In the genomic region with DNA sequence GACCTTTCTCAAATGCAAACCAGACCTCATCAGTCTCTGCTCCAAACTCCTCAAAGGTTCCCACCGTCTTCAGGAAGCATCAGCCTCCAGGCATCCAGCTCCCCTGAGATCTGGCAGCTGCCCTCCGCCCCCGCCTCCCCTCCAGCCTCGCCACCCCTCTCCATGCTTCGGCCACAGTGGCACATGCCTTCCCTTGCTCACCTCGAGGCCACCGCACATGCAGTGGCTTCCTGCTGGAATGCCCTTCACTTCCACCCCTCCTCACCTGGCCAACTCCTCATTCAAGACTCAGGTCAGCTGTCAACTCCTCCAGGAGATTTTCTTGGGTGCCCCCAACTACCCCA, we compare ENCODE assay signal across 18 cellular contexts. TPM values are rescaled to one million over a fixed set of nuclear protein-coding genes. Genes with fewer than 3 reads are reported as not detected.
A peak's percentile ranks its signal among the peaks of the same experiment; 100 is the strongest.
DNase-seq lines count a peak whose midpoint lies in the region; ATAC-seq and TF ChIP-seq lines count a peak whose summit lies in the region.
"Had no signal": no experiment of that assay in that cellular context is flagged by ENCODE, and none has a peak within 500 bp of the region (broad histone marks: within the 10 kb centered on the region; RNA-seq: fewer than 3 reads in every experiment).

No MANE protein-coding gene starts in this region.

- H3K27me3 ChIP-seq in esophagus squamous epithelium (no peaks in the 10 kb centered on the region), neural progenitor cell (no peaks in the 10 kb centered on the region), thoracic aorta (replicated peaks; ENCODE audit: insufficient read depth) (no peaks in the 10 kb centered on the region)
- H3K27me3 ChIP-seq: BE2C had no signal

- H3K4me3 ChIP-seq in esophagus squamous epithelium (no peak overlapping the region), neural progenitor cell (no peak overlapping the region), thoracic aorta (no peak overlapping the region)

- TF ChIP-seq CTCF in brain (conservative IDR thresholded peaks at IDR 0.05) (no peak), esophagus squamous epithelium (IDR thresholded peaks at IDR 0.05) (no peak), neural progenitor cell (IDR thresholded peaks at IDR 0.05) (no peak), thoracic aorta (IDR thresholded peaks at IDR 0.05) (no peak)

- H3K36me3 ChIP-seq in esophagus squamous epithelium: no peaks in the 10 kb centered on the region
- H3K36me3 ChIP-seq in neural progenitor cell: no peaks in the 10 kb centered on the region
- H3K36me3 ChIP-seq in thoracic aorta: peaks cover 12% of the 10 kb centered on the region
- H3K36me3 ChIP-seq: BE2C had no signal

- H3K9me3 ChIP-seq in esophagus squamous epithelium (peaks cover 0 to 25% (median 4%) of the 10 kb centered on the region in 3 donors), neural progenitor cell (ENCODE audit: low read depth) (peaks cover 10% of the 10 kb centered on the region), thoracic aorta (peaks cover 10% of the 10 kb centered on the region)

- peaks cover 16% of the 10 kb centered on the region for H3K36me3 Mint-ChIP-seq in brain
- H3K36me3 Mint-ChIP-seq in neural progenitor cell: peaks cover 6% of the 10 kb centered on the region
- H3K36me3 Mint-ChIP-seq in activated T-helper 2 cell treated with anti-CD3 and anti-CD28 coated beads, Interferon-gamma antibody, Interleukin-2, Interleukin-4, amounts not matched to agents 10 μg/mL and 5 μg/mL and 100 μg/mL, durations not matched to agents 14 hours and 24 hours and 36 hours (ENCODE audit: low read depth): no peaks in the 10 kb centered on the region

- H3K4me3 Mint-ChIP-seq in brain: peak overlapping the region in 1 of 5 experiments; percentile 22
- H3K4me3 Mint-ChIP-seq in neural progenitor cell: no peak overlapping the region
- H3K4me3 Mint-ChIP-seq in activated T-helper 2 cell treated with anti-CD3 and anti-CD28 coated beads, Interferon-gamma antibody, Interleukin-2, Interleukin-4, amounts not matched to agents 10 μg/mL and 5 μg/mL and 100 μg/mL, durations not matched to agents 14 hours and 24 hours and 36 hours (ENCODE audit: low read depth): no peak overlapping the region
- H3K4me3 Mint-ChIP-seq: CD4-positive, alpha-beta memory T cell had no signal

- no peaks in the 10 kb centered on the region for H3K27me3 Mint-ChIP-seq in brain
- peaks cover 11% of the 10 kb centered on the region for H3K27me3 Mint-ChIP-seq in neural progenitor cell (ENCODE audit: insufficient read depth, low read depth)
- peaks cover 2% of the 10 kb centered on the region for H3K27me3 Mint-ChIP-seq in activated T-helper 2 cell treated with anti-CD3 and anti-CD28 coated beads, Interferon-gamma antibody, Interleukin-2, Interleukin-4, amounts not matched to agents 10 μg/mL and 5 μg/mL and 100 μg/mL, durations not matched to agents 14 hours and 24 hours and 36 hours (ENCODE audit: low read depth)

- H3K9ac ChIP-seq in neural progenitor cell: no peak overlapping the region
- H3K9ac ChIP-seq: KMS-11 had no signal

- H3K4me2 ChIP-seq in neural progenitor cell: no peak overlapping the region
- H3K4me2 ChIP-seq: KMS-11 had no signal

- no peak for TF ChIP-seq POLR2A in esophagus squamous epithelium (IDR thresholded peaks at IDR 0.05)

- intact Hi-C loops in esophagus squamous epithelium (cut with DNase I): no loop called here
- intact Hi-C loops in activated T-helper 2 cell treated with anti-CD3 and anti-CD28 coated beads, Interferon-gamma antibody, Interleukin-2, Interleukin-4, amounts not matched to agents 10 μg/mL and 5 μg/mL and 100 μg/mL, durations not matched to agents 14 hours and 24 hours and 36 hours (cut with micrococcal nuclease): no loop called here

- H3K27ac Mint-ChIP-seq in brain (peak overlapping the region in 3 of 5 experiments; percentile 3 to 86 (median 85)), neural progenitor cell (peak overlapping the region; percentile 78)
- no peak overlapping the region for H3K27ac Mint-ChIP-seq in activated T-helper 2 cell treated with anti-CD3 and anti-CD28 coated beads, Interferon-gamma antibody, Interleukin-2, Interleukin-4, amounts not matched to agents 10 μg/mL and 5 μg/mL and 100 μg/mL, durations not matched to agents 14 hours and 24 hours and 36 hours
- H3K27ac Mint-ChIP-seq: CD4-positive, alpha-beta memory T cell had no signal

- H3F3A ChIP-seq in neural progenitor cell (ENCODE audit: low read depth): no peaks in the 10 kb centered on the region

- H4K20me1 ChIP-seq in neural progenitor cell (ENCODE audit: low read depth): no peaks in the 10 kb centered on the region

- H3K4me1 Mint-ChIP-seq in brain (peaks cover 17% of the 10 kb centered on the region), neural progenitor cell (peaks cover 8% of the 10 kb centered on the region)
- no peaks in the 10 kb centered on the region for H3K4me1 Mint-ChIP-seq in activated T-helper 2 cell treated with anti-CD3 and anti-CD28 coated beads, Interferon-gamma antibody, Interleukin-2, Interleukin-4, amounts not matched to agents 10 μg/mL and 5 μg/mL and 100 μg/mL, durations not matched to agents 14 hours and 24 hours and 36 hours (ENCODE audit: low read depth)
- H3K4me1 Mint-ChIP-seq: CD4-positive, alpha-beta memory T cell had no signal

- H2AFZ ChIP-seq in neural progenitor cell (replicated peaks): no peak overlapping the region

- WGBS in esophagus squamous epithelium, 2 donors: 78 to 86% methylated on average over 2 to 7 of the region's 7 CpGs

- ATAC-seq in thoracic aorta (ENCODE audit: insufficient number of reproducible peaks, low FRiP score, low read depth) (no peak), HG03520 (IDR thresholded peaks at IDR 0.05; ENCODE audit: unreplicated experiment) (no peak)
- ATAC-seq: PC-3 had no signal

- peak overlapping the region; percentile 18 to 88 (median 67) for H3K27ac ChIP-seq in esophagus squamous epithelium
- H3K27ac ChIP-seq in neural progenitor cell: no peak overlapping the region
- peak overlapping the region; percentile 88 to 93 for H3K27ac ChIP-seq in thoracic aorta
- H3K27ac ChIP-seq: KMS-11 had no signal

- DNase-seq in esophagus squamous epithelium (lab: John Stamatoyannopoulos, UW) (no peak), neural progenitor cell (ENCODE audit: low spot score) (no peak), thoracic aorta (ENCODE audit: low spot score) (no peak), GM03348 (ENCODE audit: low spot score) (no peak), NOMO-1 treated with DMSO at 0.1 percent for 48 hours (lab: John Stamatoyannopoulos, UW; ENCODE audit: unreplicated experiment) (no peak)
- no peak for DNase-seq in activated T-helper 2 cell treated with anti-CD3 and anti-CD28 coated beads, Interferon-gamma antibody, Interleukin-2, Interleukin-4, amounts not matched to agents 10 μg/mL and 5 μg/mL and 100 μg/mL, durations not matched to agents 14 hours and 24 hours and 36 hours (ENCODE audit: low spot score)
- DNase-seq: BE2C; CD4-positive, alpha-beta memory T cell; DMS79 treated with DMSO at 0.1 percent for 48 hours; NCI-H1092 treated with DMSO at 0.1 percent for 48 hours; NCI-H1694; NCI-H345; NCI-H69; PC-3 had no signal

- H3K79me2 ChIP-seq in neural progenitor cell (ENCODE audit: low read depth): no peaks in the 10 kb centered on the region

- peaks cover 0 to 24% (median 10%) of the 10 kb centered on the region in 3 donors for H3K4me1 ChIP-seq in esophagus squamous epithelium
- H3K4me1 ChIP-seq in neural progenitor cell: peaks cover under 1% of the 10 kb centered on the region
- H3K4me1 ChIP-seq in thoracic aorta (ENCODE audit: control insufficient read depth in 1 of 2, low read depth in 2 of 2): peaks cover 4 to 51% of the 10 kb centered on the region in 2 donors
- H3K4me1 ChIP-seq: BE2C had no signal

- H3K9me3 Mint-ChIP-seq in brain (peaks cover 8 to 22% (median 16%) of the 10 kb centered on the region in 5 experiments), neural progenitor cell (peaks cover 24% of the 10 kb centered on the region)
- H3K9me3 Mint-ChIP-seq in activated T-helper 2 cell treated with anti-CD3 and anti-CD28 coated beads, Interferon-gamma antibody, Interleukin-2, Interleukin-4, amounts not matched to agents 10 μg/mL and 5 μg/mL and 100 μg/mL, durations not matched to agents 14 hours and 24 hours and 36 hours: peaks cover 30% of the 10 kb centered on the region

RNA-seq across cellular contexts. Expression of gene KIAA1755, which starts 13.4 kb away (rescaled TPM):
- 9.8 TPM for polyA plus RNA-seq in brain (ENCODE audit: insufficient read depth, low read depth, low replicate concordance)
- total RNA-seq in esophagus squamous epithelium (1 to 10 TPM in 1 of 4 donors, under 1 TPM in 3; 0.12 to 3.4 (median 0.39) TPM), neural progenitor cell (ENCODE audit: low replicate concordance) (0.22 TPM in 2 replicates), thoracic aorta (10 to 100 TPM; 11.0 to 45.4 TPM)
- not detected in 2 replicates for total RNA-seq in activated T-helper 2 cell treated with anti-CD3 and anti-CD28 coated beads, Interferon-gamma antibody, Interleukin-2, Interleukin-4, amounts not matched to agents 10 μg/mL and 5 μg/mL and 100 μg/mL, durations not matched to agents 14 hours and 24 hours and 36 hours
- total RNA-seq: CD4-positive, alpha-beta memory T cell; MCF 10A had no signal
- polyA plus RNA-seq: CD4-positive, alpha-beta memory T cell had no signal

RNA-seq across cellular contexts. Expression of gene BPI, which starts 56.8 kb away (rescaled TPM):
- polyA plus RNA-seq in brain (ENCODE audit: insufficient read depth, low read depth, low replicate concordance): 0.61 TPM
- total RNA-seq in esophagus squamous epithelium (under 1 TPM in 1 of 4 donors, not detected in 3; 0.26 TPM), neural progenitor cell (ENCODE audit: low replicate concordance) (not detected in 2 replicates), thoracic aorta (1 to 10 TPM in 1 of 2 donors, under 1 TPM in 1; 0.35 to 4.1 TPM)
- not detected in 2 replicates for total RNA-seq in activated T-helper 2 cell treated with anti-CD3 and anti-CD28 coated beads, Interferon-gamma antibody, Interleukin-2, Interleukin-4, amounts not matched to agents 10 μg/mL and 5 μg/mL and 100 μg/mL, durations not matched to agents 14 hours and 24 hours and 36 hours
- total RNA-seq: CD4-positive, alpha-beta memory T cell; MCF 10A; PC-3 had no signal
- polyA plus RNA-seq: CD4-positive, alpha-beta memory T cell had no signal
